Comparison of ENCODE assay signal across 21 cellular contexts in genomic region chr12:132226604-132227003, GRCh38.
"Had no signal": no experiment of that assay in that cellular context is flagged by ENCODE, and none has a peak within 500 bp of the region (broad histone marks: within the 10 kb centered on the region; RNA-seq: fewer than 3 reads in every experiment).

No MANE protein-coding gene starts in this region.

- H3K9me3 ChIP-seq: esophagus squamous epithelium, left lung, mucosa of descending colon, prostate gland, right atrium auricular region, spleen, transverse colon, upper lobe of right lung, uterus had no signal

- H3K36me3 ChIP-seq: esophagus squamous epithelium, left lung, prostate gland, right atrium auricular region, spleen, transverse colon, upper lobe of right lung, uterus had no signal

- H3K27ac ChIP-seq: coronary artery, esophagus squamous epithelium, hepatocyte, left lung, parathyroid adenoma, prostate gland, right atrium auricular region, skin epidermis, spleen, transverse colon, upper lobe of right lung, uterus had no signal

- H3K4me2 ChIP-seq: hepatocyte had no signal

- H3K4me3 ChIP-seq: coronary artery, esophagus squamous epithelium, hepatocyte, left lung, mucosa of descending colon, prostate gland, right atrium auricular region, skin epidermis, spleen, transverse colon, upper lobe of right lung, uterus had no signal

- ATAC-seq: effector memory CD8-positive, alpha-beta T cell; left lung; mucosa of descending colon; stimulated activated naive B cell treated with anti-CD40 and anti-IgM and Interleukin-4, amounts not matched to agents 10 μg/mL and 1 μg/mL and 100 μg/mL, for 72 hours; upper lobe of right lung had no signal

- DNase-seq: effector memory CD8-positive, alpha-beta T cell; erythroblast; esophagus squamous epithelium; foreskin melanocyte; left cardiac atrium; mesenchymal stem cell; mucosa of descending colon; naive B cell; spleen; stimulated activated CD4-positive, alpha-beta T cell treated with anti-CD3 and anti-CD28 coated beads, Interleukin-2, amount 100 ng/mL, for 48 hours; stimulated activated naive B cell treated with anti-CD40 and anti-IgM and Interleukin-4, amounts not matched to agents 10 μg/mL and 1 μg/mL and 100 μg/mL, for 72 hours; transverse colon; upper lobe of right lung; uterus had no signal

- H3K27me3 ChIP-seq: right atrium auricular region had no signal

- H3K9ac ChIP-seq: parathyroid adenoma had no signal

- H2AFZ ChIP-seq: hepatocyte, parathyroid adenoma had no signal

- H3K4me1 ChIP-seq: esophagus squamous epithelium, left lung, prostate gland, right atrium auricular region, transverse colon, upper lobe of right lung, uterus had no signal
